21 cellular contexts compared by ENCODE assay signal in the genomic region with DNA sequence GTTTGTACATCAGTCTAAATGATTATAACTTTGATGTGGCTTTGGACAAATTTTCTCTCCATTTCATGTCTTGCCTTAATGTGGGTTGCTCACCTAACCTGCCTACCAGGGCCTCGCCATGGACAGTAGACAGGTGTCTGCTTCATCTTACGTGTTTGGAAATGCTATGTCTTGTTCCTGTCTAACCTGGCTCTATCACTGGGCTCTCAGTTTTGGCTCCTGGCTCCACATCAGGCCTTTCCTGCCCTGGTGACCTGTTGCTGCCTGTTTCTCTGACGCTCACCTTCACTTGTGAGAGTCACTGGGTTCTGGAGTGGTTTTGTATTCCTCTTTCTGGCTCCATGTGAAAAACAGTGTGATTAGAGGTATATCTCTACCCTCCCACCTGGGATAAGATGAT.
A peak's percentile ranks its signal among the peaks of the same experiment; 100 is the strongest.
DNase-seq lines count a peak whose midpoint lies in the region; ATAC-seq, FAIRE-seq and TF ChIP-seq lines count a peak whose summit lies in the region.
"Had no signal": no experiment of that assay in that cellular context is flagged by ENCODE, and none has a peak within 500 bp of the region (broad histone marks: within the 10 kb centered on the region; RNA-seq: fewer than 3 reads in every experiment).

No MANE protein-coding gene starts in this region.

- no peak for TF ChIP-seq CTCF in bronchial epithelial cell (IDR thresholded peaks at IDR 0.05; ENCODE audit: insufficient read depth, low read length, severe bottlenecking)
- TF ChIP-seq CTCF in thyroid gland (IDR thresholded peaks at IDR 0.05) = no peak
- no peak for TF ChIP-seq CTCF in MM.1S (IDR thresholded peaks at IDR 0.05; ENCODE audit: low read length)

- no peaks in the 10 kb centered on the region for H3K9me2 ChIP-seq in MM.1S (replicated peaks; ENCODE audit: insufficient read depth, low read length)

- H3K27me3 ChIP-seq in bronchial epithelial cell (ENCODE audit: control insufficient read depth, insufficient read depth, low read length) = no peaks in the 10 kb centered on the region
- H3K27me3 ChIP-seq in layer of hippocampus (ENCODE audit: control insufficient read depth, insufficient read depth, low read length) = no peaks in the 10 kb centered on the region
- no peaks in the 10 kb centered on the region for H3K27me3 ChIP-seq in thyroid gland
- no peaks in the 10 kb centered on the region for H3K27me3 ChIP-seq in MM.1S (replicated peaks; ENCODE audit: insufficient read depth, low read length)
- H3K27me3 ChIP-seq: BLaER1, hepatocyte, MG63, spleen had no signal

- no peak overlapping the region for H3K9ac ChIP-seq in MM.1S (ENCODE audit: low read length)
- H3K9ac ChIP-seq: BLaER1 had no signal

- H3K79me2 ChIP-seq in MM.1S (ENCODE audit: low read length) = no peaks in the 10 kb centered on the region

- intact Hi-C loops in thyroid gland (cut with DNase I) = no loop called here
- intact Hi-C loops in Right ventricle myocardium inferior (cut with DNase I) = loop anchor here (5.0 kb wide), 1 partner anchor 64 kb away; a partner anchor contains a TSS

- 52 to 58% methylated on average over 3 of the region's 3 CpGs for WGBS in thyroid gland, 2 donors

- H3K4me1 ChIP-seq in thyroid gland (peaks cover 23 to 27% of the 10 kb centered on the region in 2 donors), MM.1S (ENCODE audit: low read length) (no peaks in the 10 kb centered on the region)

- no peaks in the 10 kb centered on the region for H3K36me3 ChIP-seq in bronchial epithelial cell (ENCODE audit: control insufficient read depth, insufficient read depth, low read length)
- no peaks in the 10 kb centered on the region for H3K36me3 ChIP-seq in thyroid gland
- H3K36me3 ChIP-seq in MM.1S (replicated peaks; ENCODE audit: insufficient read depth, low read length) = no peaks in the 10 kb centered on the region
- H3K36me3 ChIP-seq: MG63, spleen had no signal

- H3K4me3 ChIP-seq in bronchial epithelial cell (ENCODE audit: low read depth, low read length) = no peak overlapping the region
- H3K4me3 ChIP-seq in thyroid gland (replicated peaks in 1 of 3) = no peak overlapping the region
- H3K4me3 ChIP-seq in MM.1S (ENCODE audit: low read length) = no peak overlapping the region
- H3K4me3 ChIP-seq: BLaER1, hepatocyte, MG63, spleen had no signal

- ATAC-seq in Right ventricle myocardium inferior = no peak

- no peak overlapping the region for H2AFZ ChIP-seq in MM.1S (ENCODE audit: low read length)
- H2AFZ ChIP-seq: hepatocyte had no signal

- FAIRE-seq in bronchial epithelial cell (lab: Jason Lieb, UNC) = no peak
- FAIRE-seq: islet of Langerhans had no signal

- H3K4me2 ChIP-seq in MM.1S (ENCODE audit: low read depth, low read length) = no peak overlapping the region
- H3K4me2 ChIP-seq: BLaER1, hepatocyte had no signal

- TF ChIP-seq POLR2A in thyroid gland (IDR thresholded peaks at IDR 0.05) = no peak

- peak; percentile 36 for DNase-seq in NCI-H510A treated with DMSO at 0.1 percent for 48 hours (lab: John Stamatoyannopoulos, UW)
- DNase-seq in NCI-H510A (lab: John Stamatoyannopoulos, UW) = no peak
- DNase-seq in bronchial epithelial cell (ENCODE audit: low read depth) = peak; percentile 57
- peak; percentile 67 to 74 for DNase-seq in thyroid gland
- DNase-seq in NCI-H524 treated with DMSO at 0.1 percent for 48 hours (lab: John Stamatoyannopoulos, UW) = no peak
- no peak for DNase-seq in MM.1S
- DNase-seq in Right ventricle myocardium inferior (ENCODE audit: missing footprints) = no peak
- DNase-seq: 8988T; activated CD4-positive, CD25-positive, alpha-beta regulatory T cell; activated CD8-positive, alpha-beta memory T cell treated with anti-CD3 and anti-CD28 coated beads for 24 hours; activated naive CD8-positive, alpha-beta T cell treated with anti-CD3 and anti-CD28 coated beads, Interleukin-2, amount 10 ng/mL, durations not matched to agents 7 days and 5 days; GDM1; NCI-H1694 treated with DMSO at 0.1 percent for 48 hours; posterior cingulate gyrus; spleen; stimulated activated CD8-positive, alpha-beta memory T cell treated with anti-CD3 and anti-CD28 coated beads, Interleukin-4, amount 100 ng/mL, for 48 hours had no signal

- no peaks in the 10 kb centered on the region for H3F3A ChIP-seq in MM.1S (ENCODE audit: insufficient read depth, low read length)

- H4K20me1 ChIP-seq in MM.1S (ENCODE audit: insufficient read depth, low read length) = no peaks in the 10 kb centered on the region

- H3K9me3 ChIP-seq in thyroid gland (no peaks in the 10 kb centered on the region), MM.1S (replicated peaks; ENCODE audit: insufficient read depth, low read length) (no peaks in the 10 kb centered on the region)
- H3K9me3 ChIP-seq: BLaER1, MG63, spleen had no signal

- H3K27ac ChIP-seq in layer of hippocampus (ENCODE audit: low read depth, low read length) = peak overlapping the region; percentile 50
- peak overlapping the region; percentile 4 to 59 (median 11) for H3K27ac ChIP-seq in thyroid gland
- H3K27ac ChIP-seq in MM.1S (ENCODE audit: low read length) = no peak overlapping the region
- H3K27ac ChIP-seq: BLaER1, hepatocyte had no signal

Comparison
In these comparisons a context has a peak if more than half of its experiments do, and no peak if none do; other contexts are left out.
1. DNase-seq: peak in NCI-H510A treated with DMSO at 0.1 percent for 48 hours (single experiment), bronchial epithelial cell (single experiment) and thyroid gland (2 of 2); none in NCI-H510A (single experiment), NCI-H524 treated with DMSO at 0.1 percent for 48 hours (single experiment), MM.1S (single experiment) and Right ventricle myocardium inferior (single experiment).